ENCODE assay signal across 20 cellular contexts in the genomic region with DNA sequence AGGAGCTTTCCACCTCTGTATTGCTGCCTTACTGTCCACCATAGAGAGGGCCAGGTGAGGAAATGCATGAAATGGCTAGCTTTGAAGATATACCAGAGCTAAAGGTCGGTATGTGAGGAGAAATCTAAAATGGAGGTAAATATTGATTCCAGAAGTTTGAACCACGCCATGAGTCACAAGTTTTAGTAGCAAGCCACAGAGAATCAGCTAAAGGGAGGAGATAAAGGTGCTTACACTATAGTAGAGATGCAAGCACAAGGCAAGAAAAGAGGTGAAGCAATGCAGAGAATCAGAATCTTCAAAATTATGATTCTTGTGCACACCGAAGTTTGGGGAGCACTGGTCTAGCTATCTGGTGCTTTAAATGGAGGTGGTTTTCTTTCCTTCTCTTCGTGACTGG.
"Had no signal": no experiment of that assay in that cellular context is flagged by ENCODE, and none has a peak within 500 bp of the region (broad histone marks: within the 10 kb centered on the region; RNA-seq: fewer than 3 reads in every experiment).

No MANE protein-coding gene starts in this region.

- H3K9me3 ChIP-seq: esophagus squamous epithelium, heart right ventricle, neutrophil, sigmoid colon, tibial nerve, uterus had no signal

- H3K79me2 ChIP-seq: parathyroid adenoma had no signal

- ATAC-seq: effector memory CD8-positive, alpha-beta T cell; heart right ventricle; naive thymus-derived CD8-positive, alpha-beta T cell had no signal

- H3K4me3 Mint-ChIP-seq: activated naive CD8-positive, alpha-beta T cell; activated T-cell treated with anti-CD3 and anti-CD28 coated beads, Interleukin-2, amount 50 U/mL, for 24 hours; brain; naive thymus-derived CD8-positive, alpha-beta T cell had no signal

- H3K36me3 ChIP-seq: esophagus squamous epithelium, heart right ventricle, neutrophil, sigmoid colon, tibial nerve, uterus, WERI-Rb-1 had no signal

- H3K9ac ChIP-seq: parathyroid adenoma had no signal

- H2AFZ ChIP-seq: parathyroid adenoma had no signal

- H3K27ac Mint-ChIP-seq: activated naive CD8-positive, alpha-beta T cell; activated T-cell treated with anti-CD3 and anti-CD28 coated beads, Interleukin-2, amount 50 U/mL, for 24 hours; brain had no signal

- H3K4me1 ChIP-seq: uterus had no signal

- H3K4me3 ChIP-seq: esophagus squamous epithelium, heart right ventricle, sigmoid colon, tibial nerve, uterus had no signal

- H3K27ac ChIP-seq: esophagus squamous epithelium, heart right ventricle, neutrophil, parathyroid adenoma, sigmoid colon, tibial nerve, uterus, WERI-Rb-1 had no signal

- H3K27me3 Mint-ChIP-seq: activated naive CD8-positive, alpha-beta T cell had no signal

- H3K36me3 Mint-ChIP-seq: brain; naive thymus-derived CD8-positive, alpha-beta T cell had no signal

- H3K27me3 ChIP-seq: esophagus squamous epithelium, heart right ventricle, neutrophil, sigmoid colon, tibial nerve, uterus had no signal

- H3K9me3 Mint-ChIP-seq: activated T-cell treated with anti-CD3 and anti-CD28 coated beads, Interleukin-2, amount 50 U/mL, for 24 hours; effector memory CD8-positive, alpha-beta T cell; naive thymus-derived CD8-positive, alpha-beta T cell had no signal

- DNase-seq: activated CD4-positive, alpha-beta T cell treated with anti-CD3 and anti-CD28 coated beads for 1 hour; activated CD4-positive, alpha-beta T cell treated with anti-CD3 and anti-CD28 coated beads, Interleukin-2, amount 50 U/mL, for 48 hours; activated gamma-delta T cell; activated T-cell treated with anti-CD3 and anti-CD28 coated beads, Interleukin-2, amount 50 U/mL, for 24 hours; caudate nucleus; effector memory CD8-positive, alpha-beta T cell; esophagus squamous epithelium; heart right ventricle; mesendoderm; naive thymus-derived CD8-positive, alpha-beta T cell; sigmoid colon; stimulated activated CD4-positive, alpha-beta T cell treated with anti-CD3 and anti-CD28 coated beads, Interleukin-4, amount 100 ng/mL, for 4 hours; stimulated activated naive CD4-positive, alpha-beta T cell treated with Interleukin-2 at 50 U/mL for 16 hours; uterus; WERI-Rb-1 had no signal
